ENCODE assay signal across 23 cellular contexts in genomic region chr7:29486191-29486700, GRCh38.
DNase-seq lines count a peak whose midpoint lies in the region; ATAC-seq and TF ChIP-seq lines count a peak whose summit lies in the region.
"Had no signal": no experiment of that assay in that cellular context is flagged by ENCODE, and none has a peak within 500 bp of the region (broad histone marks: within the 10 kb centered on the region; RNA-seq: fewer than 3 reads in every experiment).

No MANE protein-coding gene starts in this region.

- POLR2A ChIA-PET in Panc1 (lab: Charles Lee), result interaction anchor here (0.6 kb wide), 1 partner anchor 1284 kb away, joined by 3 read pairs; no protein-coding TSS in a partner anchor
- POLR2A ChIA-PET in activated CD8-positive, alpha-beta T cell treated with anti-CD3 and anti-CD28 coated beads, Interleukin-2, amount 10 ng/mL, durations not matched to agents 7 days and 5 days (lab: Charles Lee), result no interaction called here

- H3K9me3 ChIP-seq in Panc1 (ENCODE audit: control insufficient read depth, insufficient read depth, low read depth, low read length), result no peaks in the 10 kb centered on the region
- H3K9me3 ChIP-seq in psoas muscle, result no peaks in the 10 kb centered on the region
- H3K9me3 ChIP-seq: left ventricle myocardium inferior, mucosa of descending colon, stomach had no signal

- CTCF ChIA-PET in Panc1 (lab: Charles Lee), result no interaction called here
- CTCF ChIA-PET in activated CD8-positive, alpha-beta T cell treated with anti-CD3 and anti-CD28 coated beads, Interleukin-2, amount 10 ng/mL, durations not matched to agents 7 days and 5 days (lab: Charles Lee), result no interaction called here

- H3K27me3 ChIP-seq in Panc1 (ENCODE audit: control insufficient read depth, insufficient read depth, low read length), result peaks cover 4% of the 10 kb centered on the region
- H3K27me3 ChIP-seq in psoas muscle (ENCODE audit: insufficient read depth in 3 of 3, low read length in 2 of 3), result no peaks in the 10 kb centered on the region
- H3K27me3 ChIP-seq: stomach had no signal

- no TSS peak for BruUV-seq in Panc1 (replicated peaks; lab: Mats Ljungman, UMichigan)

- in situ Hi-C loops in Panc1 (cut with HindIII; ENCODE audit: low pct_unique_long_range_greater_than_20kb, low sequenced_read_pairs), result no loop called here

- H3K9me3 Mint-ChIP-seq in dendritic cell treated with granulocyte-macrophage colony-stimulating factor and Interleukin-4, amounts not matched to agents 40 ng/mL and 50 ng/mL, for 4 days, result no peaks in the 10 kb centered on the region
- H3K9me3 Mint-ChIP-seq in mesothelial cell of epicardium, result no peaks in the 10 kb centered on the region
- no peaks in the 10 kb centered on the region for H3K9me3 Mint-ChIP-seq in activated CD8-positive, alpha-beta T cell treated with anti-CD3 and anti-CD28 coated beads, Interleukin-2, amount 10 ng/mL, durations not matched to agents 7 days and 5 days (ENCODE audit: insufficient read depth)
- H3K9me3 Mint-ChIP-seq: activated naive CD4-positive, alpha-beta T cell treated with anti-CD3 and anti-CD28 coated beads for 36 hours; activated T-cell treated with anti-CD3 and anti-CD28 coated beads, Interleukin-2, amount 50 U/mL, for 72 hours; CD14-positive monocyte; endodermal cell; neural crest cell had no signal

- DNase-seq in Panc1 (ENCODE audit: low read depth, low spot score) (no peak), mesothelial cell of epicardium (ENCODE audit: low spot score in 2 of 2, unreplicated experiment in 2 of 2) (no peak), psoas muscle (no peak)
- no peak for DNase-seq in stimulated activated naive CD8-positive, alpha-beta T cell treated with anti-CD3 and anti-CD28 coated beads, Interleukin-15, Interleukin-2, amounts not matched to agents 100 U/mL and 50 U/mL, for 24 hours
- no peak for DNase-seq in activated CD8-positive, alpha-beta T cell treated with anti-CD3 and anti-CD28 coated beads, Interleukin-2, amount 10 ng/mL, durations not matched to agents 7 days and 5 days
- DNase-seq: activated CD4-positive, alpha-beta T cell treated with anti-CD3 and anti-CD28 coated beads for 1 hour; activated CD8-positive, alpha-beta memory T cell treated with anti-CD3 and anti-CD28 coated beads for 24 hours; activated naive CD4-positive, alpha-beta T cell treated with anti-CD3 and anti-CD28 coated beads for 36 hours; activated T-cell treated with anti-CD3 and anti-CD28 coated beads, Interleukin-2, amount 50 U/mL, for 72 hours; endodermal cell; H7; IMR-90; left ventricle myocardium inferior; mucosa of descending colon; NCI-H2029; PC-9; small intestine; stomach had no signal

- no peaks in the 10 kb centered on the region for H3K27me3 Mint-ChIP-seq in dendritic cell treated with granulocyte-macrophage colony-stimulating factor and Interleukin-4, amounts not matched to agents 40 ng/mL and 50 ng/mL, for 4 days
- H3K27me3 Mint-ChIP-seq in mesothelial cell of epicardium (ENCODE audit: low read depth), result no peaks in the 10 kb centered on the region
- no peaks in the 10 kb centered on the region for H3K27me3 Mint-ChIP-seq in activated CD8-positive, alpha-beta T cell treated with anti-CD3 and anti-CD28 coated beads, Interleukin-2, amount 10 ng/mL, durations not matched to agents 7 days and 5 days (ENCODE audit: low read depth)

- peak overlapping the region; percentile 62 for H3K27ac Mint-ChIP-seq in dendritic cell treated with granulocyte-macrophage colony-stimulating factor and Interleukin-4, amounts not matched to agents 40 ng/mL and 50 ng/mL, for 4 days
- H3K27ac Mint-ChIP-seq in mesothelial cell of epicardium, result peak overlapping the region; percentile 70
- H3K27ac Mint-ChIP-seq in activated CD8-positive, alpha-beta T cell treated with anti-CD3 and anti-CD28 coated beads, Interleukin-2, amount 10 ng/mL, durations not matched to agents 7 days and 5 days, result no peak overlapping the region
- H3K27ac Mint-ChIP-seq: activated naive CD4-positive, alpha-beta T cell treated with anti-CD3 and anti-CD28 coated beads for 36 hours; activated T-cell treated with anti-CD3 and anti-CD28 coated beads, Interleukin-2, amount 50 U/mL, for 72 hours; endodermal cell had no signal

- intact Hi-C loops in Panc1 (cut with micrococcal nuclease; ENCODE audit: unreplicated experiment) (no loop called here), psoas muscle (cut with DNase I) (no loop called here)
- intact Hi-C loops in dendritic cell treated with granulocyte-macrophage colony-stimulating factor and Interleukin-4, amounts not matched to agents 40 ng/mL and 50 ng/mL, for 4 days (cut with micrococcal nuclease), result no loop called here

- H3K4me1 ChIP-seq in Panc1 (ENCODE audit: control insufficient read depth, insufficient read depth, low read length) (peaks cover 2% of the 10 kb centered on the region; the same call in 1 of the 2 replicates), psoas muscle (no peaks in the 10 kb centered on the region)

- H3K36me3 Mint-ChIP-seq in dendritic cell treated with granulocyte-macrophage colony-stimulating factor and Interleukin-4, amounts not matched to agents 40 ng/mL and 50 ng/mL, for 4 days (ENCODE audit: low read depth), result peaks cover 70% of the 10 kb centered on the region
- no peaks in the 10 kb centered on the region for H3K36me3 Mint-ChIP-seq in mesothelial cell of epicardium
- H3K36me3 Mint-ChIP-seq in activated CD8-positive, alpha-beta T cell treated with anti-CD3 and anti-CD28 coated beads, Interleukin-2, amount 10 ng/mL, durations not matched to agents 7 days and 5 days (ENCODE audit: low read depth), result no peaks in the 10 kb centered on the region

- H3K4me3 ChIP-seq in Panc1 (ENCODE audit: low read depth in 2 of 2, low read length in 2 of 2), result no peak overlapping the region
- no peak overlapping the region for H3K4me3 ChIP-seq in psoas muscle
- H3K4me3 ChIP-seq: left ventricle myocardium inferior, mucosa of descending colon, PC-9, stomach had no signal

- TF ChIP-seq CTCF in Panc1 (IDR thresholded peaks at IDR 0.05) (no peak), mesothelial cell of epicardium (IDR thresholded peaks at IDR 0.05; ENCODE audit: unreplicated experiment) (no peak), psoas muscle (IDR thresholded peaks at IDR 0.05) (no peak)

- no peak overlapping the region for H3K27ac ChIP-seq in Panc1 (ENCODE audit: low read length)
- no peak overlapping the region for H3K27ac ChIP-seq in psoas muscle
- H3K27ac ChIP-seq: left ventricle myocardium inferior, PC-9, stomach had no signal

- WGBS in psoas muscle, 3 donors, result 85 to 88% (median 88%) methylated on average over 13 of the region's 13 CpGs

- no peak overlapping the region for H3K4me3 Mint-ChIP-seq in dendritic cell treated with granulocyte-macrophage colony-stimulating factor and Interleukin-4, amounts not matched to agents 40 ng/mL and 50 ng/mL, for 4 days
- no peak overlapping the region for H3K4me3 Mint-ChIP-seq in mesothelial cell of epicardium
- no peak overlapping the region for H3K4me3 Mint-ChIP-seq in activated CD8-positive, alpha-beta T cell treated with anti-CD3 and anti-CD28 coated beads, Interleukin-2, amount 10 ng/mL, durations not matched to agents 7 days and 5 days
- H3K4me3 Mint-ChIP-seq: activated naive CD4-positive, alpha-beta T cell treated with anti-CD3 and anti-CD28 coated beads for 36 hours; activated T-cell treated with anti-CD3 and anti-CD28 coated beads, Interleukin-2, amount 50 U/mL, for 72 hours; CD14-positive monocyte; endodermal cell; neural crest cell had no signal

- H3K36me3 ChIP-seq in Panc1 (ENCODE audit: control insufficient read depth, insufficient read depth, low read length) (no peaks in the 10 kb centered on the region), psoas muscle (ENCODE audit: insufficient read depth in 1 of 2, low read depth in 1 of 2) (no peaks in the 10 kb centered on the region)
- H3K36me3 ChIP-seq: left ventricle myocardium inferior, stomach had no signal

- ATAC-seq in Panc1, result peak; percentile 47
- ATAC-seq in stimulated activated naive CD8-positive, alpha-beta T cell treated with anti-CD3 and anti-CD28 coated beads, Interleukin-15, Interleukin-2, amounts not matched to agents 100 U/mL and 50 U/mL, for 24 hours, result peak; percentile 19
- ATAC-seq in HG02798 (IDR thresholded peaks at IDR 0.05; ENCODE audit: poor library complexity, unreplicated experiment), result no peak
- no peak for ATAC-seq in GM21390 (IDR thresholded peaks at IDR 0.05; ENCODE audit: unreplicated experiment)
- no peak for ATAC-seq in psoas muscle
- no peak for ATAC-seq in activated CD8-positive, alpha-beta T cell treated with anti-CD3 and anti-CD28 coated beads, Interleukin-2, amount 10 ng/mL, durations not matched to agents 7 days and 5 days
- ATAC-seq: activated T-cell treated with anti-CD3 and anti-CD28 coated beads, Interleukin-2, amount 50 U/mL, for 72 hours had no signal

- H3K4me1 Mint-ChIP-seq in dendritic cell treated with granulocyte-macrophage colony-stimulating factor and Interleukin-4, amounts not matched to agents 40 ng/mL and 50 ng/mL, for 4 days (ENCODE audit: low read depth), result peaks cover 27% of the 10 kb centered on the region
- peaks cover 71% of the 10 kb centered on the region for H3K4me1 Mint-ChIP-seq in mesothelial cell of epicardium
- peaks cover 6% of the 10 kb centered on the region for H3K4me1 Mint-ChIP-seq in activated CD8-positive, alpha-beta T cell treated with anti-CD3 and anti-CD28 coated beads, Interleukin-2, amount 10 ng/mL, durations not matched to agents 7 days and 5 days (ENCODE audit: low read depth)

Comparison
In these comparisons a context has a peak if more than half of its experiments do, and no peak if none do; other contexts are left out.
1. ATAC-seq: peak in Panc1 (single experiment) and stimulated activated naive CD8-positive, alpha-beta T cell treated with anti-CD3 and anti-CD28 coated beads, Interleukin-15, Interleukin-2, amounts not matched to agents 100 U/mL and 50 U/mL, for 24 hours (single experiment); none in HG02798 (single experiment), GM21390 (single experiment), psoas muscle (0 of 4) and activated CD8-positive, alpha-beta T cell treated with anti-CD3 and anti-CD28 coated beads, Interleukin-2, amount 10 ng/mL, durations not matched to agents 7 days and 5 days (single experiment).